ENCODE assay signal across 10 cellular contexts in the genomic region with DNA sequence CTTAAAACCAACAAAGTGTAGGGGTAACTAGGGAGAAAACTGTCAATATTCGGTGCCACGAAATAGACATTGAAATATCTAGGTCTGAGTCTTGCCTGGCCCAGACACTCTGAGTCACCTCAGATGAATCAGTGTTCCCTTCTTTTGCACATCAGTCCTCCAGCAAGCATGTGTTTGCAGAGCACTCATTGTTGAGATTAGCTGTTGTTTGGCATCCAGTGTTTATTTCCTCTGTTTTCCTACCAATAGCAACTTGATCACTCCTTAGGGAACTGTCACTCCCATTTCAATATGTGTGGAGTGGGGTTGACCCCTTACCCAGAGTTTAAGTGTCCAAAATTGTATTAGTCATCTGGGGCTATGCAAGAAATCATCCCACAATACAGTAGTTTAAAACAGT. TPM values are rescaled to one million over a fixed set of nuclear protein-coding genes. Genes with fewer than 3 reads are reported as not detected.
A peak's percentile ranks its signal among the peaks of the same experiment; 100 is the strongest.
DNase-seq lines count a peak whose midpoint lies in the region; ATAC-seq, FAIRE-seq and TF ChIP-seq lines count a peak whose summit lies in the region.
"Had no signal": no experiment of that assay in that cellular context is flagged by ENCODE, and none has a peak within 500 bp of the region (broad histone marks: within the 10 kb centered on the region; RNA-seq: fewer than 3 reads in every experiment).

No MANE protein-coding gene starts in this region.

- no peak overlapping the region for H3K4me3 ChIP-seq in endothelial cell of umbilical vein (replicated peaks in 1 of 3; ENCODE audit: insufficient read depth in 1 of 3, low read depth in 1 of 3, low read length in 3 of 3)
- H3K4me3 ChIP-seq: coronary artery had no signal

- BruUV-seq in endothelial cell of umbilical vein (replicated peaks; lab: Mats Ljungman, UMichigan) = no TSS peak

- H3K27me3 ChIP-seq in endothelial cell of umbilical vein (ENCODE audit: control insufficient read depth in 2 of 2, insufficient read depth in 2 of 2, low read length in 2 of 2) = no peaks in the 10 kb centered on the region

- no peak overlapping the region for H3K4me2 ChIP-seq in endothelial cell of umbilical vein (ENCODE audit: insufficient read depth, low read length)

- ATAC-seq in GM21576 (IDR thresholded peaks at IDR 0.05; ENCODE audit: unreplicated experiment) = no peak

- H3K36me3 ChIP-seq in endothelial cell of umbilical vein (ENCODE audit: control insufficient read depth in 2 of 2, extremely low read depth in 1 of 2, insufficient read depth in 2 of 2, low read length in 2 of 2) = no peaks in the 10 kb centered on the region

- H3K27ac ChIP-seq in endothelial cell of umbilical vein (ENCODE audit: insufficient read depth, low read depth, low read length) = no peak overlapping the region

- H3K9me1 ChIP-seq in endothelial cell of umbilical vein (replicated peaks; ENCODE audit: control insufficient read depth, extremely low read depth, insufficient read depth, low read length) = no peaks in the 10 kb centered on the region

- POLR2A ChIA-PET in endothelial cell of umbilical vein (lab: Charles Lee) = no interaction called here

- H3K9me3 ChIP-seq in endothelial cell of umbilical vein (replicated peaks; ENCODE audit: control insufficient read depth, insufficient read depth, low read length) = no peaks in the 10 kb centered on the region

- intact Hi-C loops in endothelial cell of umbilical vein (cut with micrococcal nuclease) (no loop called here), posterior vena cava (cut with DNase I) (loop anchor here in 1 of 2 donors (1.0 kb wide), 1 partner anchor 39 kb away; no protein-coding TSS in a partner anchor)

- H3K79me2 ChIP-seq in endothelial cell of umbilical vein (ENCODE audit: control insufficient read depth, insufficient read depth, low read length) = peaks cover 1% of the 10 kb centered on the region

- CTCF ChIA-PET in endothelial cell of umbilical vein (lab: Charles Lee) = interaction anchor here (2.2 kb wide), 1 partner anchor 162 kb away, joined by 12 read pairs; no protein-coding TSS in a partner anchor

- FAIRE-seq in endothelial cell of umbilical vein (lab: Jason Lieb, UNC) = peak; percentile 88

- DNase-seq in DMS53 (lab: John Stamatoyannopoulos, UW) (peak; percentile 78), LHCN-M2 (ENCODE audit: low read depth) (peak; percentile 97), endothelial cell of umbilical vein (ENCODE audit: low read depth, low spot score) (peak; percentile 49), posterior vena cava (ENCODE audit: low spot score) (peak; percentile 41), NCI-H1092 (lab: John Stamatoyannopoulos, UW) (no peak), NCI-H1105 (lab: John Stamatoyannopoulos, UW) (no peak)
- DNase-seq in activated CD4-positive, alpha-beta T cell treated with anti-CD3 and anti-CD28 coated beads, Interleukin-2, amount 50 U/mL, for 48 hours = no peak
- DNase-seq: NCI-H82 had no signal

- H4K20me1 ChIP-seq in endothelial cell of umbilical vein (replicated peaks; ENCODE audit: control insufficient read depth, extremely low read depth, insufficient read depth, low read length) = no peaks in the 10 kb centered on the region

- no peak for TF ChIP-seq POLR2A in endothelial cell of umbilical vein (IDR thresholded peaks at IDR 0.05; ENCODE audit: low read depth, low read length)

- dilution Hi-C loops in endothelial cell of umbilical vein (cut with MboI; ENCODE audit: extremely low pct_ligation_motif_present, low sequenced_read_pairs) = no loop called here

- no peak overlapping the region for H3K9ac ChIP-seq in endothelial cell of umbilical vein (replicated peaks; ENCODE audit: extremely low read depth, insufficient read depth, low read length)

- no peak for TF ChIP-seq CTCF in endothelial cell of umbilical vein (IDR thresholded peaks at IDR 0.05; ENCODE audit: extremely low read depth in 1 of 2, insufficient read depth in 1 of 2, low read depth in 1 of 2, low read length in 2 of 2)

- no peak overlapping the region for H2AFZ ChIP-seq in endothelial cell of umbilical vein (ENCODE audit: low read depth, low read length)

- peaks cover 4% of the 10 kb centered on the region for H3K4me1 ChIP-seq in endothelial cell of umbilical vein (ENCODE audit: control insufficient read depth, extremely low read depth, insufficient read depth, low read length)

TF ChIP-seq in endothelial cell of umbilical vein, 7 proteins besides CTCF, POLR2A, EP300 and RAD21:
- TF ChIP-seq, protein P1, sequence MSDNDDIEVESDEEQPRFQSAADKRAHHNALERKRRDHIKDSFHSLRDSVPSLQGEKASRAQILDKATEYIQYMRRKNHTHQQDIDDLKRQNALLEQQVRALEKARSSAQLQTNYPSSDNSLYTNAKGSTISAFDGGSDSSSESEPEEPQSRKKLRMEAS (IDR thresholded peaks at IDR 0.05; ENCODE audit: insufficient read depth, insufficient read length) = no peak
- TF ChIP-seq FOS (IDR thresholded peaks at IDR 0.05; ENCODE audit: borderline replicate concordance, insufficient read depth, low read length) (peak; percentile 83), EZH2 (IDR thresholded peaks at IDR 0.05; ENCODE audit: borderline replicate concordance, low read depth, low read length, severe bottlenecking) (no peak), JUN (IDR thresholded peaks at IDR 0.05; ENCODE audit: borderline replicate concordance, insufficient read depth, insufficient read length, low read depth) (peak; percentile 59)

RNA-seq across cellular contexts. Expression of a gene that starts 4.7 kb away (rescaled TPM):
- total RNA-seq in LHCN-M2 (2014; rRNA removed) (36.0 and 36.9 TPM in 2 replicates), endothelial cell of umbilical vein (60.4 and 60.7 TPM in 2 replicates), posterior vena cava (10 to 100 TPM; 31.3 to 37.2 TPM)
- 54.4 TPM for polyA plus RNA-seq in LHCN-M2 (2012)
- 43.6 and 51.8 TPM in 2 replicates for polyA plus RNA-seq in endothelial cell of umbilical vein
- 40.6 and 45.1 TPM in 2 replicates for polyA plus RNA-seq in endothelial cell of umbilical vein (2011; cell fraction: cytosol; rRNA removed)
- 78.3 and 83.7 TPM in 2 replicates for polyA plus RNA-seq in endothelial cell of umbilical vein (2011; cell fraction: nucleus; rRNA removed)
- 47.4 and 50.7 TPM in 2 replicates for polyA plus RNA-seq in endothelial cell of umbilical vein (2012)
- 69.9 and 72.5 TPM in 2 replicates for polyA minus RNA-seq in endothelial cell of umbilical vein
- polyA minus RNA-seq in endothelial cell of umbilical vein (2011; cell fraction: cytosol; rRNA and poly(A)+ RNA removed) = 17.8 TPM
- 59.7 and 72.2 TPM in 2 replicates for polyA minus RNA-seq in endothelial cell of umbilical vein (2011; cell fraction: nucleus; rRNA and poly(A)+ RNA removed)

RNA-seq across cellular contexts. Expression of a gene that starts 40.2 kb away (rescaled TPM):
- total RNA-seq in LHCN-M2 (2014; rRNA removed) (9.9 and 14.5 TPM in 2 replicates), endothelial cell of umbilical vein (30.1 and 31.5 TPM in 2 replicates), posterior vena cava (10 to 100 TPM; 35.8 to 37.6 TPM)
- polyA plus RNA-seq in LHCN-M2 (2012) = 8.3 TPM
- polyA plus RNA-seq in endothelial cell of umbilical vein = 34.3 and 36.5 TPM in 2 replicates
- 16.3 and 16.5 TPM in 2 replicates for polyA plus RNA-seq in endothelial cell of umbilical vein (2011; cell fraction: cytosol; rRNA removed)
- 128 and 129 TPM in 2 replicates for polyA plus RNA-seq in endothelial cell of umbilical vein (2011; cell fraction: nucleus; rRNA removed)
- polyA plus RNA-seq in endothelial cell of umbilical vein (2012) = 14.9 and 15.0 TPM in 2 replicates
- polyA minus RNA-seq in endothelial cell of umbilical vein = 69.8 and 81.1 TPM in 2 replicates
- polyA minus RNA-seq in endothelial cell of umbilical vein (2011; cell fraction: cytosol; rRNA and poly(A)+ RNA removed) = 6.3 TPM
- polyA minus RNA-seq in endothelial cell of umbilical vein (2011; cell fraction: nucleus; rRNA and poly(A)+ RNA removed) = 89.8 and 114 TPM in 2 replicates

Comparison
In these comparisons a context has a peak if more than half of its experiments do, and no peak if none do; other contexts are left out.
1. DNase-seq: peak in DMS53 (single experiment), LHCN-M2 (single experiment), endothelial cell of umbilical vein (single experiment) and posterior vena cava (single experiment); none in NCI-H1092 (single experiment), NCI-H1105 (single experiment) and activated CD4-positive, alpha-beta T cell treated with anti-CD3 and anti-CD28 coated beads, Interleukin-2, amount 50 U/mL, for 48 hours (0 of 2).